Comparison of ENCODE assay signal across 10 cellular contexts in genomic region chr1:2539312-2539907, GRCh38. TPM values are rescaled to one million over a fixed set of nuclear protein-coding genes. Genes with fewer than 3 reads are reported as not detected.
DNase-seq lines count a peak whose midpoint lies in the region; ATAC-seq and TF ChIP-seq lines count a peak whose summit lies in the region.
"Had no signal": no experiment of that assay in that cellular context is flagged by ENCODE, and none has a peak within 500 bp of the region (broad histone marks: within the 10 kb centered on the region; RNA-seq: fewer than 3 reads in every experiment).

No MANE protein-coding gene starts in this region.

- no peaks in the 10 kb centered on the region for H3K27me3 Mint-ChIP-seq in activated naive CD8-positive, alpha-beta T cell treated with anti-CD3 and anti-CD28 coated beads for 36 hours
- peaks cover 20% of the 10 kb centered on the region for H3K27me3 Mint-ChIP-seq in neural crest cell (ENCODE audit: low read depth)

- ATAC-seq in GM21390 (IDR thresholded peaks at IDR 0.05; ENCODE audit: unreplicated experiment), result no peak

- DNase-seq in MV-4-11 (lab: John Stamatoyannopoulos, UW) (peak; percentile 5), neural crest cell (ENCODE audit: low read depth, low spot score) (peak; percentile 43), NCI-H2107 (lab: John Stamatoyannopoulos, UW) (no peak), NCI-H2227 (lab: John Stamatoyannopoulos, UW; ENCODE audit: unreplicated experiment) (no peak), HK-2 (ENCODE audit: unreplicated experiment) (no peak)
- DNase-seq in activated naive CD8-positive, alpha-beta T cell treated with anti-CD3 and anti-CD28 coated beads for 36 hours, result peak; percentile 55
- DNase-seq: NCI-H345 had no signal

- no peaks in the 10 kb centered on the region for H3K9me3 Mint-ChIP-seq in activated naive CD8-positive, alpha-beta T cell treated with anti-CD3 and anti-CD28 coated beads for 36 hours
- H3K9me3 Mint-ChIP-seq in neural crest cell, result no peaks in the 10 kb centered on the region

- no peak overlapping the region for H3K27ac Mint-ChIP-seq in activated naive CD8-positive, alpha-beta T cell treated with anti-CD3 and anti-CD28 coated beads for 36 hours
- H3K27ac Mint-ChIP-seq in neural crest cell (ENCODE audit: unreplicated experiment), result no peak overlapping the region

- H3K4me1 Mint-ChIP-seq in activated naive CD8-positive, alpha-beta T cell treated with anti-CD3 and anti-CD28 coated beads for 36 hours, result peaks cover 3% of the 10 kb centered on the region
- H3K4me1 Mint-ChIP-seq in neural crest cell, result peaks cover 35% of the 10 kb centered on the region

- no peaks in the 10 kb centered on the region for H3K36me3 Mint-ChIP-seq in activated naive CD8-positive, alpha-beta T cell treated with anti-CD3 and anti-CD28 coated beads for 36 hours
- H3K36me3 Mint-ChIP-seq in neural crest cell (ENCODE audit: low read depth), result no peaks in the 10 kb centered on the region

- H3K4me3 Mint-ChIP-seq in activated naive CD8-positive, alpha-beta T cell treated with anti-CD3 and anti-CD28 coated beads for 36 hours, result no peak overlapping the region
- H3K4me3 Mint-ChIP-seq in neural crest cell, result no peak overlapping the region

- TF ChIP-seq CTCF in GM12873 (IDR thresholded peaks at IDR 0.05; ENCODE audit: insufficient read depth, low read depth, low read length, missing control alignments) (peak; percentile 59), neural crest cell (conservative IDR thresholded peaks at IDR 0.05) (peak; percentile 51)

RNA-seq across cellular contexts. Expression of gene HES5, which starts 9.3 kb away (rescaled TPM):
- under 1 TPM in 1 of 2 experiments, not detected in 1; 0.28 TPM for total RNA-seq in activated naive CD8-positive, alpha-beta T cell treated with anti-CD3 and anti-CD28 coated beads for 36 hours
- total RNA-seq in neural crest cell, result 90.9 and 92.2 TPM in 2 replicates
- total RNA-seq: lung microvascular endothelial cell had no signal

RNA-seq across cellular contexts. Expression of gene PANK4, which starts 13.0 kb away (rescaled TPM):
- total RNA-seq in activated naive CD8-positive, alpha-beta T cell treated with anti-CD3 and anti-CD28 coated beads for 36 hours, result 10 to 100 TPM; 29.8 to 34.3 TPM
- 62.5 and 65.5 TPM in 2 replicates for total RNA-seq in neural crest cell

RNA-seq across cellular contexts. Expression of gene TNFRSF14, which starts 16.8 kb away (rescaled TPM):
- 100 to 1,000 TPM in 1 of 2 experiments, 10 to 100 TPM in 1; 99.6 to 104 TPM for total RNA-seq in activated naive CD8-positive, alpha-beta T cell treated with anti-CD3 and anti-CD28 coated beads for 36 hours
- 0.61 TPM in 2 replicates for total RNA-seq in neural crest cell

RNA-seq across cellular contexts. Expression of gene PRXL2B, which starts 47.2 kb away (rescaled TPM):
- total RNA-seq in activated naive CD8-positive, alpha-beta T cell treated with anti-CD3 and anti-CD28 coated beads for 36 hours, result 10 to 100 TPM; 42.2 to 43.2 TPM
- total RNA-seq in neural crest cell, result 51.3 and 58.9 TPM in 2 replicates

Comparison
In these comparisons a context has a peak if more than half of its experiments do, and no peak if none do; other contexts are left out.
1. DNase-seq: peak in MV-4-11 (single experiment), activated naive CD8-positive, alpha-beta T cell treated with anti-CD3 and anti-CD28 coated beads for 36 hours (single experiment) and neural crest cell (single experiment); none in NCI-H2107 (single experiment), NCI-H2227 (single experiment) and HK-2 (single experiment).
2. RNA of gene HES5, which starts 9.3 kb away (total RNA-seq): 90.9 to 92.2 TPM in neural crest cell; 0.28 TPM in activated naive CD8-positive, alpha-beta T cell treated with anti-CD3 and anti-CD28 coated beads for 36 hours; every median in the first group is over 10 times any median in the second.
3. RNA of gene TNFRSF14, which starts 16.8 kb away (total RNA-seq): 99.6 to 104 TPM in activated naive CD8-positive, alpha-beta T cell treated with anti-CD3 and anti-CD28 coated beads for 36 hours; 0.61 TPM in neural crest cell; every median in the first group is over 10 times any median in the second.